17 cellular contexts compared by ENCODE assay signal in genomic region chr5:173778784-173779304, GRCh38.
A peak's percentile ranks its signal among the peaks of the same experiment; 100 is the strongest.
DNase-seq lines count a peak whose midpoint lies in the region; ATAC-seq and TF ChIP-seq lines count a peak whose summit lies in the region.
"Had no signal": no experiment of that assay in that cellular context is flagged by ENCODE, and none has a peak within 500 bp of the region (broad histone marks: within the 10 kb centered on the region; RNA-seq: fewer than 3 reads in every experiment).

No MANE protein-coding gene starts in this region.

- no peaks in the 10 kb centered on the region for H3K27me3 Mint-ChIP-seq in activated T-cell treated with anti-CD3 and anti-CD28 coated beads, Interleukin-2, amount 50 U/mL, for 72 hours (ENCODE audit: low read depth)
- H3K27me3 Mint-ChIP-seq in activated T-cell treated with anti-CD3 and anti-CD28 coated beads, Interleukin-2, amount 50 U/mL, for 24 hours: no peaks in the 10 kb centered on the region
- H3K27me3 Mint-ChIP-seq in activated B cell treated with CpG ODN at 0.5 μM for 24 hours: no peaks in the 10 kb centered on the region

- no peaks in the 10 kb centered on the region for H3K27me3 ChIP-seq in upper lobe of left lung
- H3K27me3 ChIP-seq: heart right ventricle had no signal

- H3K9me3 Mint-ChIP-seq in activated T-cell treated with anti-CD3 and anti-CD28 coated beads, Interleukin-2, amount 50 U/mL, for 72 hours: peaks cover 0 to 2% of the 10 kb centered on the region in 2 donors
- no peaks in the 10 kb centered on the region for H3K9me3 Mint-ChIP-seq in activated T-cell treated with anti-CD3 and anti-CD28 coated beads, Interleukin-2, amount 50 U/mL, for 24 hours
- no peaks in the 10 kb centered on the region for H3K9me3 Mint-ChIP-seq in activated B cell treated with CpG ODN at 0.5 μM for 24 hours
- H3K9me3 Mint-ChIP-seq: endodermal cell had no signal

- no peak for TF ChIP-seq EP300 in upper lobe of left lung (IDR thresholded peaks at IDR 0.05)

- intact Hi-C loops in activated B cell treated with CpG ODN at 0.5 μM for 24 hours (cut with micrococcal nuclease): no loop called here
- intact Hi-C loops in left colon (cut with DNase I, micrococcal nuclease): no loop called here

- POLR2A ChIA-PET in activated B cell treated with CpG ODN at 0.5 μM for 24 hours (lab: Charles Lee): no interaction called here

- no peaks in the 10 kb centered on the region for H3K36me3 ChIP-seq in upper lobe of left lung
- H3K36me3 ChIP-seq: heart right ventricle had no signal

- WGBS in upper lobe of left lung, 2 donors: 41 to 52% methylated on average over 5 of the region's 5 CpGs

- H3K27ac ChIP-seq in upper lobe of left lung: peak overlapping the region; percentile 58 to 79 (median 70)

- H3K4me3 Mint-ChIP-seq in activated T-cell treated with anti-CD3 and anti-CD28 coated beads, Interleukin-2, amount 50 U/mL, for 72 hours: no peak overlapping the region
- H3K4me3 Mint-ChIP-seq in activated T-cell treated with anti-CD3 and anti-CD28 coated beads, Interleukin-2, amount 50 U/mL, for 24 hours: no peak overlapping the region
- H3K4me3 Mint-ChIP-seq in activated B cell treated with CpG ODN at 0.5 μM for 24 hours: no peak overlapping the region
- H3K4me3 Mint-ChIP-seq: endodermal cell had no signal

- H3K4me1 ChIP-seq in upper lobe of left lung: peaks cover 20 to 28% (median 26%) of the 10 kb centered on the region in 4 donors

- no peaks in the 10 kb centered on the region for H3K9me3 ChIP-seq in upper lobe of left lung
- H3K9me3 ChIP-seq: heart right ventricle had no signal

- H3K4me3 ChIP-seq in upper lobe of left lung: no peak overlapping the region
- H3K4me3 ChIP-seq: heart right ventricle had no signal

- H3K36me3 Mint-ChIP-seq in activated T-cell treated with anti-CD3 and anti-CD28 coated beads, Interleukin-2, amount 50 U/mL, for 72 hours (ENCODE audit: insufficient read depth in 2 of 2): no peaks in the 10 kb centered on the region
- H3K36me3 Mint-ChIP-seq in activated T-cell treated with anti-CD3 and anti-CD28 coated beads, Interleukin-2, amount 50 U/mL, for 24 hours (ENCODE audit: low read depth): no peaks in the 10 kb centered on the region
- no peaks in the 10 kb centered on the region for H3K36me3 Mint-ChIP-seq in activated B cell treated with CpG ODN at 0.5 μM for 24 hours (ENCODE audit: low read depth)

- no peak for TF ChIP-seq CTCF in activated B cell treated with CpG ODN at 0.5 μM for 24 hours (IDR thresholded peaks at IDR 0.05)
- no peak for TF ChIP-seq CTCF in upper lobe of left lung (IDR thresholded peaks at IDR 0.05)

- ATAC-seq in activated T-cell treated with anti-CD3 and anti-CD28 coated beads, Interleukin-2, amount 50 U/mL, for 72 hours (replicated peaks in 1 of 2): no peak
- ATAC-seq in activated B cell treated with CpG ODN at 0.5 μM for 24 hours (ENCODE audit: low read depth) (no peak), left colon (peak; percentile 96), upper lobe of left lung (ENCODE audit: low FRiP score in 2 of 2) (peak; percentile 33 to 51), HG03095 (IDR thresholded peaks at IDR 0.05; ENCODE audit: unreplicated experiment) (no peak)
- ATAC-seq: heart right ventricle, left ventricle myocardium superior, Right ventricle myocardium inferior had no signal

- CTCF ChIA-PET in activated B cell treated with CpG ODN at 0.5 μM for 24 hours (lab: Charles Lee): no interaction called here

- peak overlapping the region; percentile 64 for H3K27ac Mint-ChIP-seq in activated T-cell treated with anti-CD3 and anti-CD28 coated beads, Interleukin-2, amount 50 U/mL, for 72 hours
- H3K27ac Mint-ChIP-seq in activated T-cell treated with anti-CD3 and anti-CD28 coated beads, Interleukin-2, amount 50 U/mL, for 24 hours: no peak overlapping the region
- peak overlapping the region; percentile 4 for H3K27ac Mint-ChIP-seq in activated B cell treated with CpG ODN at 0.5 μM for 24 hours
- H3K27ac Mint-ChIP-seq: endodermal cell had no signal

- DNase-seq in activated T-cell treated with anti-CD3 and anti-CD28 coated beads, Interleukin-2, amount 50 U/mL, for 72 hours: no peak
- DNase-seq in activated T-cell treated with anti-CD3 and anti-CD28 coated beads, Interleukin-2, amount 50 U/mL, for 24 hours: no peak
- no peak for DNase-seq in activated B cell treated with CpG ODN at 0.5 μM for 24 hours
- no peak for DNase-seq in left colon
- peak in 1 of 2 donors; percentile 54 for DNase-seq in upper lobe of left lung
- no peak for DNase-seq in activated CD8-positive, alpha-beta memory T cell treated with anti-CD3 and anti-CD28 coated beads for 24 hours
- no peak for DNase-seq in activated CD8-positive, alpha-beta memory T cell treated with anti-CD3 and anti-CD28 coated beads, Interleukin-2, amount 50 U/mL, for 4 hours
- DNase-seq: anterior cingulate cortex, DND-41, endodermal cell, GOT3, heart right ventricle, left ventricle myocardium superior, NCI-H1105 treated with DMSO at 0.1 percent for 48 hours, NCI-H524 treated with DMSO at 0.1 percent for 48 hours had no signal

- peak in 1 of 4 donors; percentile 21 for TF ChIP-seq POLR2A in upper lobe of left lung (IDR thresholded peaks at IDR 0.05)

- peaks cover 16% of the 10 kb centered on the region for H3K4me1 Mint-ChIP-seq in activated T-cell treated with anti-CD3 and anti-CD28 coated beads, Interleukin-2, amount 50 U/mL, for 72 hours (ENCODE audit: low read depth)
- peaks cover 24% of the 10 kb centered on the region for H3K4me1 Mint-ChIP-seq in activated T-cell treated with anti-CD3 and anti-CD28 coated beads, Interleukin-2, amount 50 U/mL, for 24 hours (ENCODE audit: low read depth)
- H3K4me1 Mint-ChIP-seq in activated B cell treated with CpG ODN at 0.5 μM for 24 hours: peaks cover 59% of the 10 kb centered on the region

Comparison
In these comparisons a context has a peak if more than half of its experiments do, and no peak if none do; other contexts are left out.
1. ATAC-seq: peak in left colon (single experiment) and upper lobe of left lung (2 of 2); none in activated T-cell treated with anti-CD3 and anti-CD28 coated beads, Interleukin-2, amount 50 U/mL, for 72 hours (0 of 2), activated B cell treated with CpG ODN at 0.5 μM for 24 hours (single experiment) and HG03095 (single experiment).